9 cellular contexts compared by ENCODE assay signal in genomic region chr11:65894034-65894591, GRCh38. TPM values are rescaled to one million over a fixed set of nuclear protein-coding genes. Genes with fewer than 3 reads are reported as not detected.
DNase-seq lines count a peak whose midpoint lies in the region; ATAC-seq and TF ChIP-seq lines count a peak whose summit lies in the region.
"Had no signal": no experiment of that assay in that cellular context is flagged by ENCODE, and none has a peak within 500 bp of the region (broad histone marks: within the 10 kb centered on the region; RNA-seq: fewer than 3 reads in every experiment).

No MANE protein-coding gene starts in this region.

- H3K4me3 ChIP-seq in AG04450 (ENCODE audit: low read depth, low read length) (peak overlapping the region; percentile 22; the same call in 1 of the 2 replicates), mesendoderm (ENCODE audit: low read length) (no peak overlapping the region), body of pancreas (no peak overlapping the region)

- no peak overlapping the region for H3K23ac ChIP-seq in mesendoderm (ENCODE audit: low read length)

- H2BK120ac ChIP-seq in mesendoderm (ENCODE audit: low read depth, low read length): no peak overlapping the region

- H3K27ac ChIP-seq in AG04450 (ENCODE audit: low read depth, low read length): peak overlapping the region; percentile 68
- no peak overlapping the region for H3K27ac ChIP-seq in mesendoderm (ENCODE audit: low read depth, low read length)
- H3K27ac ChIP-seq in body of pancreas: peak overlapping the region in 2 of 4 donors; percentile 39 to 55

- POLR2A ChIA-PET in AG04450 (lab: Yijun Ruan, JAX): interaction anchor here (0.8 to 7.3 kb wide), 2 partner anchors 13 to 22 kb away, joined by 4 to 124 read pairs; no protein-coding TSS in a partner anchor

- no peak for TF ChIP-seq CTCF in AG04450 (IDR thresholded peaks at IDR 0.05; ENCODE audit: low read depth, low read length)
- TF ChIP-seq CTCF in GM20000 (IDR thresholded peaks at IDR 0.05; ENCODE audit: extremely low read depth, missing control alignments): no peak
- no peak for TF ChIP-seq CTCF in body of pancreas (IDR thresholded peaks at IDR 0.05)

- no peak overlapping the region for H2BK5ac ChIP-seq in mesendoderm (ENCODE audit: low read length)

- no peak overlapping the region for H2BK15ac ChIP-seq in mesendoderm (replicated peaks; ENCODE audit: low read depth)

- H4K8ac ChIP-seq in mesendoderm (ENCODE audit: low read depth, low read length): no peak overlapping the region

- no peak overlapping the region for H3K9ac ChIP-seq in mesendoderm (ENCODE audit: low read length)

- peak overlapping the region; percentile 18 for H3K56ac ChIP-seq in mesendoderm (ENCODE audit: low read length)

- no peak overlapping the region for H4K5ac ChIP-seq in mesendoderm (ENCODE audit: low read length)

- TF ChIP-seq POLR2A in body of pancreas (IDR thresholded peaks at IDR 0.05): peak in 1 of 3 donors; percentile 18

- H3K36me3 Mint-ChIP-seq in activated naive CD8-positive, alpha-beta T cell treated with anti-CD3 and anti-CD28 coated beads, Interleukin-2, amount 50 U/mL, for 24 hours (ENCODE audit: low read depth): peaks cover 47% of the 10 kb centered on the region

- H3K9me3 ChIP-seq in AG04450 (ENCODE audit: control insufficient read depth, insufficient read depth, low read length): no peaks in the 10 kb centered on the region
- no peaks in the 10 kb centered on the region for H3K9me3 ChIP-seq in body of pancreas

- H3K36me3 ChIP-seq in mesendoderm (ENCODE audit: control insufficient read depth, insufficient read depth, low read length) (no peaks in the 10 kb centered on the region), body of pancreas (replicated peaks in 1 of 2; ENCODE audit: insufficient read depth in 1 of 2, low read depth in 2 of 2) (no peaks in the 10 kb centered on the region)

- WGBS in mesendoderm (ENCODE audit: extremely low coverage, insufficient coverage, low lambda C conversion rate): no CpG with 5 or more reads among the region's 16 CpGs
- 73 to 89% methylated on average over 7 to 16 of the region's 16 CpGs for WGBS in body of pancreas, 2 donors

- H3K4ac ChIP-seq in mesendoderm (ENCODE audit: low read depth, low read length): no peak overlapping the region

- H3K27me3 ChIP-seq in AG04450 (ENCODE audit: control insufficient read depth, insufficient read depth, low read length) (no peaks in the 10 kb centered on the region), mesendoderm (ENCODE audit: insufficient read depth, low read length, poor library complexity) (no peaks in the 10 kb centered on the region), body of pancreas (peaks cover 0 to 1% of the 10 kb centered on the region in 2 donors)

- no peaks in the 10 kb centered on the region for H3K79me2 ChIP-seq in mesendoderm (ENCODE audit: control insufficient read depth, insufficient read depth, low read length)

- peaks cover under 1% of the 10 kb centered on the region for H3K4me1 ChIP-seq in mesendoderm (ENCODE audit: control insufficient read depth, low read depth, low read length)
- H3K4me1 ChIP-seq in body of pancreas: peaks cover 32% of the 10 kb centered on the region

- H2AK5ac ChIP-seq in mesendoderm (ENCODE audit: low read length): no peak overlapping the region

- no peaks in the 10 kb centered on the region for H3K27me3 Mint-ChIP-seq in activated naive CD8-positive, alpha-beta T cell treated with anti-CD3 and anti-CD28 coated beads, Interleukin-2, amount 50 U/mL, for 24 hours

- H3K9me3 Mint-ChIP-seq in activated naive CD8-positive, alpha-beta T cell treated with anti-CD3 and anti-CD28 coated beads, Interleukin-2, amount 50 U/mL, for 24 hours: no peaks in the 10 kb centered on the region

- no peak overlapping the region for H3K4me2 ChIP-seq in mesendoderm (ENCODE audit: low read length)

- no peak for DNase-seq in AG04450 (ENCODE audit: low read depth, low spot score)
- DNase-seq in HT1080 (ENCODE audit: low read depth): peak; percentile 61
- DNase-seq in activated naive CD8-positive, alpha-beta T cell treated with anti-CD3 and anti-CD28 coated beads, Interleukin-2, amount 50 U/mL, for 24 hours: peak; percentile 46
- DNase-seq in mesendoderm: no peak
- no peak for DNase-seq in GM20000 (ENCODE audit: low spot score)
- no peak for DNase-seq in NCI-H226
- DNase-seq in body of pancreas: no peak
- no peak for DNase-seq in ecto neural progenitor cell (ENCODE audit: low spot score)
- DNase-seq: stimulated activated CD4-positive, alpha-beta T cell treated with anti-CD3 and anti-CD28 coated beads, Interleukin-4, amount 100 ng/mL, for 4 hours had no signal

- intact Hi-C loops in body of pancreas (cut with DNase I): no loop called here

- no peaks in the 10 kb centered on the region for H3K79me1 ChIP-seq in mesendoderm (ENCODE audit: low read length)

- peak overlapping the region; percentile 98 for H3K4me3 Mint-ChIP-seq in activated naive CD8-positive, alpha-beta T cell treated with anti-CD3 and anti-CD28 coated beads, Interleukin-2, amount 50 U/mL, for 24 hours

- no peak for ATAC-seq in activated naive CD8-positive, alpha-beta T cell treated with anti-CD3 and anti-CD28 coated beads, Interleukin-2, amount 50 U/mL, for 24 hours
- no peak for ATAC-seq in body of pancreas

- CTCF ChIA-PET in AG04450 (lab: Charles Lee): interaction anchor here (0.9 kb wide), 1 partner anchor 35 kb away, joined by 3 read pairs; no protein-coding TSS in a partner anchor

- no peak overlapping the region for H3K18ac ChIP-seq in mesendoderm (ENCODE audit: low read length)

- peaks cover 77% of the 10 kb centered on the region for H3K4me1 Mint-ChIP-seq in activated naive CD8-positive, alpha-beta T cell treated with anti-CD3 and anti-CD28 coated beads, Interleukin-2, amount 50 U/mL, for 24 hours

- peak overlapping the region; percentile 84 for H3K27ac Mint-ChIP-seq in activated naive CD8-positive, alpha-beta T cell treated with anti-CD3 and anti-CD28 coated beads, Interleukin-2, amount 50 U/mL, for 24 hours

RNA-seq across cellular contexts. Expression of gene CCDC85B, which starts 3.6 kb away (rescaled TPM):
- polyA plus RNA-seq in AG04450 (2011; rRNA removed): 13.1 and 20.2 TPM in 2 replicates
- 2.3 and 2.8 TPM in 2 replicates for polyA minus RNA-seq in AG04450 (2011; rRNA and poly(A)+ RNA removed)
- total RNA-seq in HT1080 (2014; rRNA removed; shearing (Covaris generic)): 135 and 146 TPM in 2 replicates
- 153 and 193 TPM in 2 replicates for polyA plus RNA-seq in HT1080 (2015; cell fraction: cytosol; rRNA removed)
- polyA plus RNA-seq in HT1080 (2015; cell fraction: nucleus; rRNA removed): 65.8 and 67.2 TPM in 2 replicates
- 9.9 TPM for polyA plus RNA-seq in mesendoderm (2013, experiment 1 of 2)
- polyA plus RNA-seq in mesendoderm (2013, experiment 2 of 2): 10.7 TPM
- 10 to 100 TPM; 49.8 to 54.5 TPM for total RNA-seq in body of pancreas

RNA-seq across cellular contexts. Expression of gene FIBP, which starts 5.8 kb away (rescaled TPM):
- 126 and 160 TPM in 2 replicates for polyA plus RNA-seq in AG04450 (2011; rRNA removed)
- 116 and 143 TPM in 2 replicates for polyA minus RNA-seq in AG04450 (2011; rRNA and poly(A)+ RNA removed)
- 187 and 232 TPM in 2 replicates for total RNA-seq in HT1080 (2014; rRNA removed; shearing (Covaris generic))
- 137 and 138 TPM in 2 replicates for polyA plus RNA-seq in HT1080 (2015; cell fraction: cytosol; rRNA removed)
- 85.4 and 98.4 TPM in 2 replicates for polyA plus RNA-seq in HT1080 (2015; cell fraction: nucleus; rRNA removed)
- 87.5 TPM for polyA plus RNA-seq in mesendoderm (2013, experiment 1 of 2)
- polyA plus RNA-seq in mesendoderm (2013, experiment 2 of 2): 89.2 TPM
- 10 to 100 TPM; 40.2 to 49.5 TPM for total RNA-seq in body of pancreas

RNA-seq across cellular contexts. Expression of gene FOSL1, which starts 6.1 kb away (rescaled TPM):
- 7.9 and 16.1 TPM in 2 replicates for polyA plus RNA-seq in AG04450 (2011; rRNA removed)
- 12.5 and 17.6 TPM in 2 replicates for polyA minus RNA-seq in AG04450 (2011; rRNA and poly(A)+ RNA removed)
- total RNA-seq in HT1080 (2014; rRNA removed; shearing (Covaris generic)): 236 and 374 TPM in 2 replicates
- polyA plus RNA-seq in HT1080 (2015; cell fraction: cytosol; rRNA removed): 579 and 580 TPM in 2 replicates
- polyA plus RNA-seq in HT1080 (2015; cell fraction: nucleus; rRNA removed): 258 and 269 TPM in 2 replicates
- polyA plus RNA-seq in mesendoderm (2013, experiment 1 of 2): 9.0 TPM
- 9.7 TPM for polyA plus RNA-seq in mesendoderm (2013, experiment 2 of 2)
- 10 to 100 TPM in 1 of 2 donors, under 1 TPM in 1; 0.52 to 17.8 TPM for total RNA-seq in body of pancreas

RNA-seq across cellular contexts. Expression of gene CTSW, which starts 14.5 kb away (rescaled TPM):
- not detected in 2 replicates for polyA plus RNA-seq in AG04450 (2011; rRNA removed)
- polyA minus RNA-seq in AG04450 (2011; rRNA and poly(A)+ RNA removed): 0.55 TPM in 1 of 2 replicates, not detected in the other
- 0.24 and 0.57 TPM in 2 replicates for total RNA-seq in HT1080 (2014; rRNA removed; shearing (Covaris generic))
- 0.09 and 0.16 TPM in 2 replicates for polyA plus RNA-seq in HT1080 (2015; cell fraction: cytosol; rRNA removed)
- polyA plus RNA-seq in HT1080 (2015; cell fraction: nucleus; rRNA removed): not detected in 2 replicates
- polyA plus RNA-seq in mesendoderm (2013, experiment 1 of 2): not detected
- not detected for polyA plus RNA-seq in mesendoderm (2013, experiment 2 of 2)
- total RNA-seq in body of pancreas: under 1 TPM; 0.33 to 0.78 TPM

RNA-seq across cellular contexts. Expression of gene EFEMP2, which starts 21.5 kb away (rescaled TPM):
- 190 and 279 TPM in 2 replicates for polyA plus RNA-seq in AG04450 (2011; rRNA removed)
- polyA minus RNA-seq in AG04450 (2011; rRNA and poly(A)+ RNA removed): 72.8 and 112 TPM in 2 replicates
- 27.9 and 32.0 TPM in 2 replicates for total RNA-seq in HT1080 (2014; rRNA removed; shearing (Covaris generic))
- 49.0 and 72.9 TPM in 2 replicates for polyA plus RNA-seq in HT1080 (2015; cell fraction: cytosol; rRNA removed)
- 214 and 236 TPM in 2 replicates for polyA plus RNA-seq in HT1080 (2015; cell fraction: nucleus; rRNA removed)
- polyA plus RNA-seq in mesendoderm (2013, experiment 1 of 2): 9.1 TPM
- 8.7 TPM for polyA plus RNA-seq in mesendoderm (2013, experiment 2 of 2)
- 10 to 100 TPM; 16.2 to 25.4 TPM for total RNA-seq in body of pancreas

Comparison
In these comparisons a context has a peak if more than half of its experiments do, and no peak if none do; other contexts are left out.
1. DNase-seq: peak in HT1080 (single experiment) and activated naive CD8-positive, alpha-beta T cell treated with anti-CD3 and anti-CD28 coated beads, Interleukin-2, amount 50 U/mL, for 24 hours (single experiment); none in AG04450 (single experiment), mesendoderm (single experiment), GM20000 (single experiment), NCI-H226 (single experiment), body of pancreas (0 of 4) and ecto neural progenitor cell (single experiment).
2. RNA of gene FOSL1, which starts 6.1 kb away (total RNA-seq): 236 to 374 TPM in HT1080; 0.52 to 17.8 TPM in body of pancreas; every median in the first group is over 10 times any median in the second.